Comparison of ENCODE assay signal across 15 cellular contexts in genomic region chr10:102397222-102398171, GRCh38. TPM values are rescaled to one million over a fixed set of nuclear protein-coding genes. Genes with fewer than 3 reads are reported as not detected.
DNase-seq lines count a peak whose midpoint lies in the region; ATAC-seq, FAIRE-seq and TF ChIP-seq lines count a peak whose summit lies in the region.
"Had no signal": no experiment of that assay in that cellular context is flagged by ENCODE, and none has a peak within 500 bp of the region (broad histone marks: within the 10 kb centered on the region; RNA-seq: fewer than 3 reads in every experiment).

No MANE protein-coding gene starts in this region.

- H3K9me1 ChIP-seq in K562 (ENCODE audit: control insufficient read depth, insufficient read depth, low read length): no peaks in the 10 kb centered on the region

- TF ChIP-seq CTCF in K562 (IDR thresholded peaks at IDR 0.05 in 2 of 3, conservative IDR thresholded peaks at IDR 0.05 in 1 of 3; ENCODE audit: insufficient read depth in 2 of 3, low read depth in 1 of 3, low read length in 3 of 3) (no peak), osteocyte (IDR thresholded peaks at IDR 0.05) (no peak)

- ATAC-seq in activated CD4-positive, alpha-beta T cell treated with anti-CD3 and anti-CD28 coated beads for 36 hours: no peak
- no peak for ATAC-seq in K562
- no peak for ATAC-seq in HG03175 (IDR thresholded peaks at IDR 0.05; ENCODE audit: unreplicated experiment)
- ATAC-seq in HG02884 (IDR thresholded peaks at IDR 0.05; ENCODE audit: unreplicated experiment): no peak

- no peak overlapping the region for H3K4me3 ChIP-seq in K562

- peak; percentile 36 for DNase-seq in activated CD4-positive, alpha-beta T cell treated with anti-CD3 and anti-CD28 coated beads for 36 hours
- DNase-seq in activated CD4-positive, alpha-beta T cell treated with anti-CD3 and anti-CD28 coated beads for 4 hours: no peak
- DNase-seq in K562 (ENCODE audit: extremely low read depth in 1 of 4, low spot score in 3 of 4): no peak
- DNase-seq in osteocyte (ENCODE audit: extremely low spot score, unreplicated experiment): no peak
- no peak for DNase-seq in NCI-H524 (lab: John Stamatoyannopoulos, UW)
- DNase-seq: midbrain, NCI-H2081, SHP77, small intestine had no signal

- peaks cover 7% of the 10 kb centered on the region; the same call in 1 of the 3 replicates for H3K79me2 ChIP-seq in K562 (ENCODE audit: control insufficient read depth, insufficient read depth, low read length)

- WGBS in K562 (ENCODE audit: insufficient coverage, low coverage, missing lambda C conversion rate): 57% methylated on average over 8 of the region's 14 CpGs

- CTCF ChIA-PET in activated CD4-positive, alpha-beta T cell treated with anti-CD3 and anti-CD28 coated beads for 36 hours (lab: Charles Lee): interaction anchor here (0.6 to 7.6 kb wide), 10 partner anchors 9 to 265 kb away, joined by 3 to 67 read pairs (median 8); partner anchors contain the start of genes FBXL15 and PPRC1
- CTCF ChIA-PET in K562 (lab: Yijun Ruan, JAX; ENCODE audit: low intra/inter-chr PET ratio): no interaction called here

- intact Hi-C loops in activated CD4-positive, alpha-beta T cell treated with anti-CD3 and anti-CD28 coated beads for 36 hours (cut with DNase I, micrococcal nuclease): loop anchor here (5.0 to 10.0 kb wide), 4 partner anchors 35 to 565 kb away; partner anchors contain the start of genes CUEDC2 (in 1 of the 2) and TRIM8 (in 1 of the 2)
- intact Hi-C loops in K562 (cut with micrococcal nuclease): loop anchor here (5.0 kb wide), 1 partner anchor 230 kb away; no protein-coding TSS in a partner anchor

- H4K20me1 ChIP-seq in K562 (replicated peaks; ENCODE audit: control insufficient read depth, insufficient read depth, low read length): no peaks in the 10 kb centered on the region

- no peak for TF ChIP-seq EP300 in K562 (IDR thresholded peaks at IDR 0.05; ENCODE audit: low read length)

- H3K27me3 ChIP-seq in K562 (ENCODE audit: control insufficient read depth in 2 of 2, insufficient read depth in 2 of 2, low read length in 2 of 2): no peaks in the 10 kb centered on the region

- no peaks in the 10 kb centered on the region for H3K27me3 Mint-ChIP-seq in activated CD4-positive, alpha-beta T cell treated with anti-CD3 and anti-CD28 coated beads for 36 hours
- H3K27me3 Mint-ChIP-seq in IgD-negative memory B cell (no peaks in the 10 kb centered on the region), osteocyte (ENCODE audit: unreplicated experiment) (no peaks in the 10 kb centered on the region)

- peak overlapping the region; percentile 95 for H3K4me3 Mint-ChIP-seq in activated CD4-positive, alpha-beta T cell treated with anti-CD3 and anti-CD28 coated beads for 36 hours
- H3K4me3 Mint-ChIP-seq in IgD-negative memory B cell: peak overlapping the region; percentile 98
- peak overlapping the region; percentile 87 for H3K4me3 Mint-ChIP-seq in osteocyte (ENCODE audit: unreplicated experiment)

- H3K9me3 ChIP-seq in K562 (replicated peaks; ENCODE audit: control insufficient read depth, insufficient read depth, low read depth, low read length): no peaks in the 10 kb centered on the region

- TF ChIP-seq RAD21 in K562 (CRISPR knock-in tag; conservative IDR thresholded peaks at IDR 0.05 in 1 of 2, IDR thresholded peaks at IDR 0.05 in 1 of 2): no peak

- no peak for FAIRE-seq in K562 (lab: Jason Lieb, UNC)
- FAIRE-seq: A204.1, small intestine had no signal

- H3K27ac ChIP-seq in K562 (ENCODE audit: extremely low read depth, low read depth, low read length): no peak overlapping the region
- H3K27ac ChIP-seq: epithelial cell of prostate had no signal

- BruUV-seq in K562 (replicated peaks; lab: Mats Ljungman, UMichigan): TSS peak; percentile 43

- no peaks in the 10 kb centered on the region for H3K9me3 Mint-ChIP-seq in activated CD4-positive, alpha-beta T cell treated with anti-CD3 and anti-CD28 coated beads for 36 hours (ENCODE audit: low read depth)
- no peaks in the 10 kb centered on the region for H3K9me3 Mint-ChIP-seq in IgD-negative memory B cell
- H3K9me3 Mint-ChIP-seq in osteocyte (ENCODE audit: unreplicated experiment): no peaks in the 10 kb centered on the region

- peaks cover 14 to 54% of the 10 kb centered on the region in 2 experiments; a peak in 4 of 5 replicates for H3K4me1 ChIP-seq in K562 (replicated peaks in 1 of 2; ENCODE audit: control insufficient read depth in 2 of 2, insufficient read depth in 2 of 2, low read length in 2 of 2)

- peaks cover 16% of the 10 kb centered on the region; the same call in 1 of the 3 replicates for H3K36me3 ChIP-seq in K562 (ENCODE audit: control insufficient read depth, insufficient read depth, low read length)

- no peak overlapping the region for H3K9ac ChIP-seq in K562 (ENCODE audit: insufficient read depth in 1 of 2, low read depth in 2 of 2, low read length in 2 of 2)

- in situ Hi-C loops in K562 (cut with MboI): loop anchor here (25.0 kb wide), 1 partner anchor 190 kb away; no protein-coding TSS in a partner anchor

- POLR2A ChIA-PET in activated CD4-positive, alpha-beta T cell treated with anti-CD3 and anti-CD28 coated beads for 36 hours (lab: Charles Lee): interaction anchor here (0.9 to 1.4 kb wide), 2 partner anchors 10 to 23 kb away, joined by 6 read pairs; partner anchors contain the start of gene FBXL15
- POLR2A ChIA-PET in K562 (lab: Yijun Ruan, JAX): interaction anchor here (0.7 to 1.3 kb wide), 3 partner anchors 10 to 233 kb away, joined by 3 read pairs; no protein-coding TSS in a partner anchor

- H3K4me2 ChIP-seq in K562 (ENCODE audit: insufficient read depth, low read length): peak overlapping the region; percentile 11; the same call in 1 of the 2 replicates

- TF ChIP-seq POLR2A in K562 (conservative IDR thresholded peaks at IDR 0.05): no peak

- peaks cover 49% of the 10 kb centered on the region for H3K4me1 Mint-ChIP-seq in activated CD4-positive, alpha-beta T cell treated with anti-CD3 and anti-CD28 coated beads for 36 hours
- H3K4me1 Mint-ChIP-seq in IgD-negative memory B cell (peaks cover 8 to 32% (median 31%) of the 10 kb centered on the region in 3 donors), osteocyte (ENCODE audit: unreplicated experiment) (peaks cover 37% of the 10 kb centered on the region)

- peaks cover 62% of the 10 kb centered on the region for H3K36me3 Mint-ChIP-seq in activated CD4-positive, alpha-beta T cell treated with anti-CD3 and anti-CD28 coated beads for 36 hours (ENCODE audit: low read depth)
- H3K36me3 Mint-ChIP-seq in IgD-negative memory B cell (peaks cover 5% of the 10 kb centered on the region), osteocyte (ENCODE audit: unreplicated experiment) (peaks cover 4% of the 10 kb centered on the region)

- no peak overlapping the region for H2AFZ ChIP-seq in K562 (ENCODE audit: low read depth, low read length)

- H3K27ac Mint-ChIP-seq in activated CD4-positive, alpha-beta T cell treated with anti-CD3 and anti-CD28 coated beads for 36 hours: peak overlapping the region; percentile 98
- H3K27ac Mint-ChIP-seq in IgD-negative memory B cell (peak overlapping the region; percentile 100), osteocyte (ENCODE audit: unreplicated experiment) (no peak overlapping the region)

RNA-seq across cellular contexts. Expression of gene NFKB2, which starts 2.0 kb away (rescaled TPM):
- total RNA-seq in activated CD4-positive, alpha-beta T cell treated with anti-CD3 and anti-CD28 coated beads for 36 hours: 100 to 1,000 TPM; 228 to 238 TPM
- polyA plus RNA-seq in IgD-negative memory B cell (42.8 TPM), K562 (2011; rRNA removed) (7.9 and 9.7 TPM in 2 replicates), K562 (2014; fragmentation: Illumina TruSeq; extraction: Trizol) (9.4 and 11.4 TPM in 2 replicates), K562 (2014; fragmentation: Nextera tagmentation; extraction: Ambion mirVana) (under 1 TPM; 0.07 to 0.11 TPM), K562 (2014; rRNA removed) (12.2 and 15.3 TPM in 2 replicates)
- 20.7 and 56.0 TPM in 2 replicates for total RNA-seq in K562 (2011; cell fraction: chromatin; rRNA removed; ENCODE audit: low replicate concordance)
- total RNA-seq in K562 (2011; cell fraction: nucleolus; rRNA removed): 26.2 and 30.9 TPM in 2 replicates
- total RNA-seq in K562 (2011; cell fraction: nucleoplasm; rRNA removed): 16.3 and 26.1 TPM in 2 replicates
- total RNA-seq in K562 (2014; rRNA removed) (14.7 and 19.3 TPM in 2 replicates), K562 (2014; rRNA removed; fragmentation: Illumina TruSeq; extraction: Trizol) (5.7 and 6.0 TPM in 2 replicates), K562 (2015; rRNA removed; fragmentation: Illumina TruSeq; extraction: Trizol) (4.2 and 5.3 TPM in 2 replicates), K562 (2021) (20.3 and 20.6 TPM in 2 replicates), osteocyte (32.5 and 38.6 TPM in 2 replicates)
- 5.8 and 10.1 TPM in 2 replicates for polyA plus RNA-seq in K562 (2011; cell fraction: cytosol; rRNA removed)
- 29.8 and 52.6 TPM in 2 replicates for polyA plus RNA-seq in K562 (2011; cell fraction: nucleus; rRNA removed)
- polyA plus RNA-seq in K562 (2012): 13.9 and 31.5 TPM in 2 replicates
- polyA minus RNA-seq in K562 (2011; rRNA and poly(A)+ RNA removed): 4.3 and 4.6 TPM in 2 replicates
- 6.4 and 11.0 TPM in 2 replicates for polyA minus RNA-seq in K562 (2011; cell fraction: cytosol; rRNA and poly(A)+ RNA removed)
- 8.2 and 8.8 TPM in 2 replicates for polyA minus RNA-seq in K562 (2011; cell fraction: nucleus; rRNA and poly(A)+ RNA removed)

RNA-seq across cellular contexts. Expression of gene PSD, which starts 21.1 kb away (rescaled TPM):
- total RNA-seq in activated CD4-positive, alpha-beta T cell treated with anti-CD3 and anti-CD28 coated beads for 36 hours: 10 to 100 TPM in 1 of 2 experiments, 1 to 10 TPM in 1; 9.1 to 11.2 TPM
- polyA plus RNA-seq in IgD-negative memory B cell: 2.8 TPM
- total RNA-seq in K562 (2011; cell fraction: chromatin; rRNA removed; ENCODE audit: low replicate concordance): 2.6 and 10.1 TPM in 2 replicates
- total RNA-seq in K562 (2011; cell fraction: nucleolus; rRNA removed): 6.1 and 10.2 TPM in 2 replicates
- total RNA-seq in K562 (2011; cell fraction: nucleoplasm; rRNA removed): 3.3 and 4.3 TPM in 2 replicates
- 0.54 and 1.1 TPM in 2 replicates for total RNA-seq in K562 (2014; rRNA removed)
- 0.10 and 0.11 TPM in 2 replicates for total RNA-seq in K562 (2014; rRNA removed; fragmentation: Illumina TruSeq; extraction: Trizol)
- 0.54 and 0.60 TPM in 2 replicates for total RNA-seq in K562 (2015; rRNA removed; fragmentation: Illumina TruSeq; extraction: Trizol)
- 1.5 and 1.7 TPM in 2 replicates for total RNA-seq in K562 (2021)
- 0.89 and 1.6 TPM in 2 replicates for polyA plus RNA-seq in K562 (2011; rRNA removed)
- polyA plus RNA-seq in K562 (2011; cell fraction: cytosol; rRNA removed): 1.2 and 3.0 TPM in 2 replicates
- polyA plus RNA-seq in K562 (2011; cell fraction: nucleus; rRNA removed): 7.0 and 9.6 TPM in 2 replicates
- polyA plus RNA-seq in K562 (2012): 3.4 TPM in 2 replicates
- polyA plus RNA-seq in K562 (2014; fragmentation: Illumina TruSeq; extraction: Trizol): 0.40 and 0.64 TPM in 2 replicates
- polyA plus RNA-seq in K562 (2014; fragmentation: Nextera tagmentation; extraction: Ambion mirVana): not detected
- 0.89 and 1.5 TPM in 2 replicates for polyA plus RNA-seq in K562 (2014; rRNA removed)
- 0.06 and 0.49 TPM in 2 replicates for polyA minus RNA-seq in K562 (2011; rRNA and poly(A)+ RNA removed)
- 0.76 and 1.8 TPM in 2 replicates for polyA minus RNA-seq in K562 (2011; cell fraction: cytosol; rRNA and poly(A)+ RNA removed)
- polyA minus RNA-seq in K562 (2011; cell fraction: nucleus; rRNA and poly(A)+ RNA removed): 2.7 and 3.5 TPM in 2 replicates
- 0.99 and 1.8 TPM in 2 replicates for total RNA-seq in osteocyte

RNA-seq across cellular contexts. Expression of gene FBXL15, which starts 23.1 kb away (rescaled TPM):
- 10 to 100 TPM in 1 of 2 experiments, 1 to 10 TPM in 1; 5.4 to 11.9 TPM for total RNA-seq in activated CD4-positive, alpha-beta T cell treated with anti-CD3 and anti-CD28 coated beads for 36 hours
- polyA plus RNA-seq in IgD-negative memory B cell: 40.5 TPM
- total RNA-seq in K562 (2011; cell fraction: chromatin; rRNA removed; ENCODE audit: low replicate concordance): 2.1 and 10.9 TPM in 2 replicates
- total RNA-seq in K562 (2011; cell fraction: nucleolus; rRNA removed): 16.8 and 21.0 TPM in 2 replicates
- total RNA-seq in K562 (2011; cell fraction: nucleoplasm; rRNA removed): 6.7 and 7.4 TPM in 2 replicates
- total RNA-seq in K562 (2014; rRNA removed): 25.8 and 27.4 TPM in 2 replicates
- total RNA-seq in K562 (2014; rRNA removed; fragmentation: Illumina TruSeq; extraction: Trizol): 0.80 and 1.2 TPM in 2 replicates
- 4.1 and 4.5 TPM in 2 replicates for total RNA-seq in K562 (2015; rRNA removed; fragmentation: Illumina TruSeq; extraction: Trizol)
- total RNA-seq in K562 (2021): 19.5 and 25.4 TPM in 2 replicates
- 3.5 and 5.6 TPM in 2 replicates for polyA plus RNA-seq in K562 (2011; rRNA removed)
- polyA plus RNA-seq in K562 (2011; cell fraction: cytosol; rRNA removed): 10.9 and 32.1 TPM in 2 replicates
- polyA plus RNA-seq in K562 (2011; cell fraction: nucleus; rRNA removed): 29.9 and 52.2 TPM in 2 replicates
- polyA plus RNA-seq in K562 (2012): 9.6 and 16.4 TPM in 2 replicates
- 1.4 and 3.1 TPM in 2 replicates for polyA plus RNA-seq in K562 (2014; fragmentation: Illumina TruSeq; extraction: Trizol)
- under 1 TPM; 0.08 to 0.31 TPM for polyA plus RNA-seq in K562 (2014; fragmentation: Nextera tagmentation; extraction: Ambion mirVana)
- polyA plus RNA-seq in K562 (2014; rRNA removed): 24.0 and 25.9 TPM in 2 replicates
- polyA minus RNA-seq in K562 (2011; rRNA and poly(A)+ RNA removed): 0.49 and 0.72 TPM in 2 replicates
- polyA minus RNA-seq in K562 (2011; cell fraction: cytosol; rRNA and poly(A)+ RNA removed): 2.8 and 7.2 TPM in 2 replicates
- polyA minus RNA-seq in K562 (2011; cell fraction: nucleus; rRNA and poly(A)+ RNA removed): 5.5 and 7.0 TPM in 2 replicates
- total RNA-seq in osteocyte: 9.8 and 10.5 TPM in 2 replicates

RNA-seq across cellular contexts. Expression of gene CUEDC2, which starts 34.9 kb away (rescaled TPM):
- total RNA-seq in activated CD4-positive, alpha-beta T cell treated with anti-CD3 and anti-CD28 coated beads for 36 hours: 10 to 100 TPM; 60.8 to 72.7 TPM
- polyA plus RNA-seq in IgD-negative memory B cell: 51.8 TPM
- 16.7 and 39.3 TPM in 2 replicates for total RNA-seq in K562 (2011; cell fraction: chromatin; rRNA removed; ENCODE audit: low replicate concordance)
- 30.3 and 31.5 TPM in 2 replicates for total RNA-seq in K562 (2011; cell fraction: nucleolus; rRNA removed)
- 14.4 and 24.2 TPM in 2 replicates for total RNA-seq in K562 (2011; cell fraction: nucleoplasm; rRNA removed)
- total RNA-seq in K562 (2014; rRNA removed): 35.9 and 37.0 TPM in 2 replicates
- 13.5 and 17.8 TPM in 2 replicates for total RNA-seq in K562 (2014; rRNA removed; fragmentation: Illumina TruSeq; extraction: Trizol)
- total RNA-seq in K562 (2015; rRNA removed; fragmentation: Illumina TruSeq; extraction: Trizol): 19.9 and 21.0 TPM in 2 replicates
- total RNA-seq in K562 (2021): 36.0 and 40.1 TPM in 2 replicates
- polyA plus RNA-seq in K562 (2011; rRNA removed): 27.4 and 34.9 TPM in 2 replicates
- 53.4 and 65.7 TPM in 2 replicates for polyA plus RNA-seq in K562 (2011; cell fraction: cytosol; rRNA removed)
- 66.8 and 81.1 TPM in 2 replicates for polyA plus RNA-seq in K562 (2011; cell fraction: nucleus; rRNA removed)
- polyA plus RNA-seq in K562 (2012): 33.8 and 48.3 TPM in 2 replicates
- polyA plus RNA-seq in K562 (2014; fragmentation: Illumina TruSeq; extraction: Trizol): 44.5 and 48.9 TPM in 2 replicates
- 10 to 100 TPM in 1 of 2 experiments, 1 to 10 TPM in 1; 8.5 to 17.0 TPM for polyA plus RNA-seq in K562 (2014; fragmentation: Nextera tagmentation; extraction: Ambion mirVana)
- 45.6 and 48.3 TPM in 2 replicates for polyA plus RNA-seq in K562 (2014; rRNA removed)
- 9.5 TPM in 2 replicates for polyA minus RNA-seq in K562 (2011; rRNA and poly(A)+ RNA removed)
- polyA minus RNA-seq in K562 (2011; cell fraction: cytosol; rRNA and poly(A)+ RNA removed): 22.7 and 24.0 TPM in 2 replicates
- polyA minus RNA-seq in K562 (2011; cell fraction: nucleus; rRNA and poly(A)+ RNA removed): 7.7 and 8.6 TPM in 2 replicates
- total RNA-seq in osteocyte: 81.3 and 82.1 TPM in 2 replicates

RNA-seq across cellular contexts. Expression of gene C10orf95, which starts 53.8 kb away (rescaled TPM):
- total RNA-seq in activated CD4-positive, alpha-beta T cell treated with anti-CD3 and anti-CD28 coated beads for 36 hours: under 1 TPM; 0.27 to 0.32 TPM
- polyA plus RNA-seq in IgD-negative memory B cell (0.70 TPM), K562 (2011; rRNA removed) (0.08 and 0.24 TPM in 2 replicates), K562 (2014; fragmentation: Illumina TruSeq; extraction: Trizol) (0.18 and 0.30 TPM in 2 replicates), K562 (2014; fragmentation: Nextera tagmentation; extraction: Ambion mirVana) (under 1 TPM; 0.03 to 0.14 TPM), K562 (2014; rRNA removed) (0.16 and 0.35 TPM in 2 replicates)
- 0.48 and 0.93 TPM in 2 replicates for total RNA-seq in K562 (2011; cell fraction: chromatin; rRNA removed; ENCODE audit: low replicate concordance)
- total RNA-seq in K562 (2011; cell fraction: nucleolus; rRNA removed): 1.0 and 1.3 TPM in 2 replicates
- total RNA-seq in K562 (2011; cell fraction: nucleoplasm; rRNA removed): 1.6 and 1.9 TPM in 2 replicates
- total RNA-seq in K562 (2014; rRNA removed) (0.41 and 0.90 TPM in 2 replicates), K562 (2014; rRNA removed; fragmentation: Illumina TruSeq; extraction: Trizol) (not detected in 2 replicates), K562 (2015; rRNA removed; fragmentation: Illumina TruSeq; extraction: Trizol) (0.26 and 0.29 TPM in 2 replicates), K562 (2021) (0.38 and 0.49 TPM in 2 replicates), osteocyte (not detected in 2 replicates)
- polyA plus RNA-seq in K562 (2011; cell fraction: cytosol; rRNA removed): 0.40 and 0.70 TPM in 2 replicates
- polyA plus RNA-seq in K562 (2011; cell fraction: nucleus; rRNA removed): 0.63 and 0.87 TPM in 2 replicates
- polyA plus RNA-seq in K562 (2012): 1.9 and 2.0 TPM in 2 replicates
- 0.21 and 0.30 TPM in 2 replicates for polyA minus RNA-seq in K562 (2011; rRNA and poly(A)+ RNA removed)
- not detected in 2 replicates for polyA minus RNA-seq in K562 (2011; cell fraction: cytosol; rRNA and poly(A)+ RNA removed)
- polyA minus RNA-seq in K562 (2011; cell fraction: nucleus; rRNA and poly(A)+ RNA removed): 1.2 and 1.5 TPM in 2 replicates
- total RNA-seq: Daoy had no signal
